In genomic region chr1:63368131-63368530, GRCh38 we compare ENCODE assay signal across 8 cellular contexts. TPM values are rescaled to one million over a fixed set of nuclear protein-coding genes. Genes with fewer than 3 reads are reported as not detected.
DNase-seq lines count a peak whose midpoint lies in the region; ATAC-seq and TF ChIP-seq lines count a peak whose summit lies in the region.

No MANE protein-coding gene starts in this region.

- ATAC-seq in GM18517 (IDR thresholded peaks at IDR 0.05; ENCODE audit: unreplicated experiment), result peak; percentile 19
- no peak for ATAC-seq in GM18870 (IDR thresholded peaks at IDR 0.05; ENCODE audit: unreplicated experiment)

- no peaks in the 10 kb centered on the region for H3K27me3 ChIP-seq in muscle layer of colon (ENCODE audit: control insufficient read depth in 1 of 2, insufficient read depth in 2 of 2, low read length in 2 of 2)

- TF ChIP-seq CTCF in NB4 (IDR thresholded peaks at IDR 0.05; ENCODE audit: low read depth, low read length) (no peak), cardiac fibroblast (IDR thresholded peaks at IDR 0.05; ENCODE audit: low read depth, low read length) (no peak)

- peak overlapping the region; percentile 85 for H3K9ac ChIP-seq in muscle layer of colon (ENCODE audit: low read length)

- DNase-seq in AG08396 (ENCODE audit: low spot score) (peak; percentile 6), NB4 (ENCODE audit: low read depth) (peak; percentile 34), cardiac fibroblast (ENCODE audit: low read depth in 2 of 2) (peak in 1 of 2 donors; percentile 15), HT-29 (ENCODE audit: low spot score) (no peak)
- DNase-seq in stimulated activated CD4-positive, alpha-beta T cell treated with anti-CD3 and anti-CD28 coated beads, Interleukin-2, amount 100 ng/mL, for 24 hours, result no peak

- H3K4me1 ChIP-seq in muscle layer of colon (ENCODE audit: insufficient read depth, low read length), result peaks cover 4% of the 10 kb centered on the region

- H3K36me3 ChIP-seq in muscle layer of colon (ENCODE audit: insufficient read depth, low read length), result no peaks in the 10 kb centered on the region

- peak overlapping the region; percentile 80 for H3K27ac ChIP-seq in muscle layer of colon (ENCODE audit: low read depth, low read length)

- peak overlapping the region; percentile 89 for H3K4me3 ChIP-seq in NB4 (ENCODE audit: low read depth, low read length)
- peak overlapping the region; percentile 93 to 98 for H3K4me3 ChIP-seq in cardiac fibroblast (replicated peaks in 1 of 2; ENCODE audit: low read depth in 2 of 2, low read length in 2 of 2)
- H3K4me3 ChIP-seq in muscle layer of colon (ENCODE audit: low read depth in 1 of 2, low read length in 2 of 2), result peak overlapping the region; percentile 88 to 97

- TF ChIP-seq POLR2A in NB4 (IDR thresholded peaks at IDR 0.05; ENCODE audit: extremely low read depth, insufficient read length), result no peak

- H3K9me3 ChIP-seq in muscle layer of colon (ENCODE audit: low read length), result no peaks in the 10 kb centered on the region

RNA-seq across cellular contexts. Expression of gene ALG6, which starts 0.7 kb away (rescaled TPM):
- 4.5 and 5.4 TPM in 2 replicates for total RNA-seq in HT-29 (2014; rRNA removed; shearing (Covaris generic))

RNA-seq across cellular contexts. Expression of gene FOXD3, which starts 45.8 kb away (rescaled TPM):
- total RNA-seq in HT-29 (2014; rRNA removed; shearing (Covaris generic)), result not detected in 2 replicates

Comparison
In these comparisons a context has a peak if more than half of its experiments do, and no peak if none do; other contexts are left out.
1. DNase-seq: peak in AG08396 (single experiment) and NB4 (single experiment); none in HT-29 (single experiment) and stimulated activated CD4-positive, alpha-beta T cell treated with anti-CD3 and anti-CD28 coated beads, Interleukin-2, amount 100 ng/mL, for 24 hours (0 of 2).
2. Peak in every context shown above with its lines, with median percentiles within 50 percentile points of each other: H3K4me3 ChIP-seq.